In genomic region chr1:85465099-85465790, GRCh38 we compare ENCODE assay signal across 8 cellular contexts. TPM values are rescaled to one million over a fixed set of nuclear protein-coding genes. Genes with fewer than 3 reads are reported as not detected.
DNase-seq lines count a peak whose midpoint lies in the region; ATAC-seq, FAIRE-seq and TF ChIP-seq lines count a peak whose summit lies in the region.

TSS of gene DDAH1 (minus strand) at chr1:85465159. CDS start at chr1:85465045, 114 bp downstream.

- peaks cover 8% of the 10 kb centered on the region for H3K27me3 ChIP-seq in CD8-positive, alpha-beta memory T cell (ENCODE audit: insufficient read depth, low read length, poor library complexity, severe bottlenecking)
- H3K27me3 ChIP-seq in skeletal muscle satellite cell (ENCODE audit: control insufficient read depth, insufficient read depth, low read length), result no peaks in the 10 kb centered on the region

- intact Hi-C loops in kidney (cut with DNase I), result no loop called here

- H3K4me2 ChIP-seq in skeletal muscle satellite cell (ENCODE audit: low read length), result peak within 1 kb of the TSS; percentile 90

- peak within 1 kb of the TSS in 1 of 8 donors; percentile 72 for H3K27ac Mint-ChIP-seq in CD8-positive, alpha-beta memory T cell

- peaks cover 0 to 1% (median 0%) of the 10 kb centered on the region in 3 donors for H3K36me3 Mint-ChIP-seq in CD8-positive, alpha-beta memory T cell

- POLR2A ChIA-PET in CD8-positive, alpha-beta memory T cell (lab: Charles Lee), result no interaction called here

- no peaks in the 10 kb centered on the region for H3K36me3 ChIP-seq in CD8-positive, alpha-beta memory T cell (ENCODE audit: insufficient read depth, low read length)
- H3K36me3 ChIP-seq in kidney (ENCODE audit: control insufficient read depth in 1 of 2, insufficient read depth in 2 of 2, low read length in 2 of 2) (no peaks in the 10 kb centered on the region), skeletal muscle satellite cell (ENCODE audit: insufficient read depth, low read length) (peaks cover 3% of the 10 kb centered on the region)

- H3K27me3 Mint-ChIP-seq in CD8-positive, alpha-beta memory T cell, result peaks cover 50 to 80% of the 10 kb centered on the region in 2 donors

- DNase-seq in CD8-positive, alpha-beta memory T cell, result no peak
- DNase-seq in RPMI7951 (ENCODE audit: low read depth), result peak; percentile 68
- peak; percentile 71 for DNase-seq in choroid plexus epithelial cell (ENCODE audit: low read depth)
- DNase-seq in kidney, result peak; percentile 85
- no peak for DNase-seq in amniotic stem cell (lab: John Stamatoyannopoulos, UW)

- H3K4me3 ChIP-seq in CD8-positive, alpha-beta memory T cell (ENCODE audit: low read length), result no peak within 1 kb of the TSS
- H3K4me3 ChIP-seq in choroid plexus epithelial cell (ENCODE audit: low read depth, low read length) (peak within 1 kb of the TSS; percentile 80), kidney (ENCODE audit: low read length in 2 of 2) (peak within 1 kb of the TSS; percentile 72 to 83), skeletal muscle satellite cell (ENCODE audit: low read length) (peak within 1 kb of the TSS; percentile 79)

- no peaks in the 10 kb centered on the region for H3K9me3 ChIP-seq in CD8-positive, alpha-beta memory T cell (ENCODE audit: low read length)
- H3K9me3 ChIP-seq in kidney (ENCODE audit: control insufficient read depth in 1 of 2, low read length in 2 of 2) (no peaks in the 10 kb centered on the region), skeletal muscle satellite cell (replicated peaks; ENCODE audit: low read length) (no peaks in the 10 kb centered on the region)

- peak within 1 kb of the TSS in 6 of 7 donors; percentile 16 to 73 (median 63) for H3K4me3 Mint-ChIP-seq in CD8-positive, alpha-beta memory T cell

- H3K9ac ChIP-seq in kidney (ENCODE audit: low read length in 2 of 2), result peak within 1 kb of the TSS; percentile 54 to 87
- peak within 1 kb of the TSS; percentile 92 for H3K9ac ChIP-seq in skeletal muscle satellite cell (ENCODE audit: low read depth, low read length)

- TF ChIP-seq CTCF in choroid plexus epithelial cell (conservative IDR thresholded peaks at IDR 0.05; ENCODE audit: low read depth, low read length) (no peak), kidney (IDR thresholded peaks at IDR 0.05; ENCODE audit: borderline replicate concordance, extremely low read depth, insufficient read depth) (no peak)

- no peak for FAIRE-seq in kidney (lab: Jason Lieb, UNC)

- H3K9me3 Mint-ChIP-seq in CD8-positive, alpha-beta memory T cell, result peaks cover 0 to 4% (median 2%) of the 10 kb centered on the region in 5 donors

- no peak within 1 kb of the TSS for H3K27ac ChIP-seq in CD8-positive, alpha-beta memory T cell (ENCODE audit: low read depth, low read length)
- H3K27ac ChIP-seq in kidney (ENCODE audit: low read depth in 2 of 2, low read length in 2 of 2), result peak within 1 kb of the TSS; percentile 88 to 92

- no peaks in the 10 kb centered on the region for H3K4me1 ChIP-seq in CD8-positive, alpha-beta memory T cell (ENCODE audit: insufficient read depth, low read length)
- H3K4me1 ChIP-seq in kidney (ENCODE audit: control insufficient read depth in 1 of 2, insufficient read depth in 1 of 2, low read depth in 1 of 2, low read length in 2 of 2) (peaks cover 12 to 28% of the 10 kb centered on the region in 2 donors), skeletal muscle satellite cell (ENCODE audit: control insufficient read depth, insufficient read depth, low read length) (peaks cover 32% of the 10 kb centered on the region)

- peaks cover 6 to 15% (median 14%) of the 10 kb centered on the region in 3 donors for H3K4me1 Mint-ChIP-seq in CD8-positive, alpha-beta memory T cell

- ATAC-seq in GM19035 (IDR thresholded peaks at IDR 0.05; ENCODE audit: unreplicated experiment), result peak; percentile 53
- ATAC-seq in HG03521 (IDR thresholded peaks at IDR 0.05; ENCODE audit: unreplicated experiment), result peak; percentile 35

- CTCF ChIA-PET in CD8-positive, alpha-beta memory T cell (lab: Charles Lee), result no interaction called here

RNA-seq across cellular contexts. Expression of gene DDAH1, which starts in this region (rescaled TPM):
- not detected for total RNA-seq in CD8-positive, alpha-beta memory T cell
- not detected for polyA plus RNA-seq in CD8-positive, alpha-beta memory T cell
- total RNA-seq in RPMI7951 (2014; rRNA removed; shearing (Covaris generic)), result 18.1 and 25.5 TPM in 2 replicates
- 73.1 TPM for total RNA-seq in kidney
- polyA plus RNA-seq in kidney (ENCODE audit: insufficient read depth, low read depth, low replicate concordance), result 98.9 TPM
- 34.2 and 50.9 TPM in 2 replicates for total RNA-seq in skeletal muscle satellite cell (2012; rRNA removed)

Comparison
In these comparisons a context has a peak if more than half of its experiments do, and no peak if none do; other contexts are left out.
1. RNA of gene DDAH1 (total RNA-seq): 73.1 TPM in kidney (single experiment) and 18.1 to 25.5 TPM in RPMI7951; not detected in CD8-positive, alpha-beta memory T cell; every median in the first group is over 10 times any median in the second.
2. RNA of gene DDAH1 (polyA plus RNA-seq): 98.9 TPM in kidney (single experiment); not detected in CD8-positive, alpha-beta memory T cell (single experiment); every median in the first group is over 10 times any median in the second.
3. DNase-seq: peak in RPMI7951 (single experiment), choroid plexus epithelial cell (single experiment) and kidney (single experiment); none in CD8-positive, alpha-beta memory T cell (0 of 5) and amniotic stem cell (single experiment).